Comparison of ENCODE assay signal across 8 cellular contexts in genomic region chrX:111680988-111681779, GRCh38. TPM values are rescaled to one million over a fixed set of nuclear protein-coding genes. Genes with fewer than 3 reads are reported as not detected.
DNase-seq lines count a peak whose midpoint lies in the region; ATAC-seq and TF ChIP-seq lines count a peak whose summit lies in the region.

Gene ALG13, plus strand, starts transcription at chrX:111681170. Its CDS starts 49 bp downstream, at chrX:111681219.

- H3K27ac Mint-ChIP-seq in CD4-positive, alpha-beta memory T cell = peak within 1 kb of the TSS; percentile 98 to 100 (median 99)
- peak within 1 kb of the TSS; percentile 95 for H3K27ac Mint-ChIP-seq in activated CD4-positive, alpha-beta memory T cell treated with anti-CD3 and anti-CD28 coated beads for 36 hours

- CTCF ChIA-PET in CD4-positive, alpha-beta memory T cell (lab: Charles Lee; ENCODE audit: partially characterized antibody) = interaction anchor here (1.3 to 1.5 kb wide), 2 partner anchors 11 to 1161 kb away, joined by 3 to 4 read pairs; no protein-coding TSS in a partner anchor
- CTCF ChIA-PET in activated CD4-positive, alpha-beta memory T cell treated with anti-CD3 and anti-CD28 coated beads for 36 hours (lab: Charles Lee) = interaction anchor here (1.2 kb wide), 1 partner anchor 62 kb away, joined by 3 read pairs; no protein-coding TSS in a partner anchor

- H3K4me1 Mint-ChIP-seq in CD4-positive, alpha-beta memory T cell = peaks cover 21 to 48% (median 34%) of the 10 kb centered on the region in 4 donors
- H3K4me1 Mint-ChIP-seq in activated CD4-positive, alpha-beta memory T cell treated with anti-CD3 and anti-CD28 coated beads for 36 hours (ENCODE audit: low read depth) = peaks cover 23% of the 10 kb centered on the region

- peaks cover 30% of the 10 kb centered on the region for H3K4me1 ChIP-seq in CD4-positive, alpha-beta memory T cell (ENCODE audit: insufficient read depth, low read length)
- peaks cover 0 to 7% (median 3%) of the 10 kb centered on the region in 4 donors for H3K4me1 ChIP-seq in liver (ENCODE audit: control insufficient read depth in 4 of 4, insufficient read depth in 4 of 4, low read length in 3 of 4)

- peak within 1 kb of the TSS; percentile 98 for H3K27ac ChIP-seq in CD4-positive, alpha-beta memory T cell (ENCODE audit: low read depth, low read length)
- H3K27ac ChIP-seq in dorsolateral prefrontal cortex (peak within 1 kb of the TSS; percentile 35 to 98 (median 93)), liver (ENCODE audit: low read depth in 1 of 2, low read length in 2 of 2) (peak within 1 kb of the TSS; percentile 96 to 99)

- peak; percentile 88 to 95 (median 94) for DNase-seq in CD4-positive, alpha-beta memory T cell
- DNase-seq in NCI-H82 (lab: John Stamatoyannopoulos, UW) (peak; percentile 97), dorsolateral prefrontal cortex (peak; percentile 80 to 92 (median 86))
- DNase-seq in activated CD4-positive, alpha-beta memory T cell treated with anti-CD3 and anti-CD28 coated beads for 36 hours = peak; percentile 89
- DNase-seq in stimulated activated CD4-positive, alpha-beta T cell treated with anti-CD3 and anti-CD28 coated beads, Interleukin-4, amount 100 ng/mL, for 24 hours = peak; percentile 87

- peak; percentile 95 for ATAC-seq in GM19438 (IDR thresholded peaks at IDR 0.05; ENCODE audit: low read depth, unreplicated experiment)
- ATAC-seq in HG03575 (IDR thresholded peaks at IDR 0.05; ENCODE audit: extremely low read depth, insufficient number of reproducible peaks, low FRiP score, unreplicated experiment) = peak; percentile 84

- no peaks in the 10 kb centered on the region for H3K27me3 ChIP-seq in CD4-positive, alpha-beta memory T cell (ENCODE audit: insufficient read depth, low read length)
- H3K27me3 ChIP-seq in dorsolateral prefrontal cortex (peaks cover 0 to 54% (median 8%) of the 10 kb centered on the region in 45 donors), liver (ENCODE audit: control insufficient read depth in 4 of 4, insufficient read depth in 4 of 4, low read length in 3 of 4) (no peaks in the 10 kb centered on the region)

- no peaks in the 10 kb centered on the region for H3K9me3 ChIP-seq in CD4-positive, alpha-beta memory T cell (ENCODE audit: control insufficient read depth in 1 of 2, low read length in 2 of 2)
- H3K9me3 ChIP-seq in liver (ENCODE audit: control insufficient read depth in 4 of 4, low read length in 3 of 4) = no peaks in the 10 kb centered on the region

- peak within 1 kb of the TSS; percentile 52 to 69 for H3K4me3 ChIP-seq in CD4-positive, alpha-beta memory T cell (ENCODE audit: low read length in 2 of 2)
- H3K4me3 ChIP-seq in dorsolateral prefrontal cortex (peak within 1 kb of the TSS; percentile 45 to 89 (median 72)), liver (ENCODE audit: low read depth in 1 of 3, low read length in 3 of 3) (peak within 1 kb of the TSS; percentile 62 to 83 (median 78))

- no peaks in the 10 kb centered on the region for H3K27me3 Mint-ChIP-seq in CD4-positive, alpha-beta memory T cell
- H3K27me3 Mint-ChIP-seq in activated CD4-positive, alpha-beta memory T cell treated with anti-CD3 and anti-CD28 coated beads for 36 hours = no peaks in the 10 kb centered on the region

- H3K9ac ChIP-seq in liver (ENCODE audit: low read depth in 1 of 2, low read length in 2 of 2) = peak within 1 kb of the TSS; percentile 63 to 95

- TF ChIP-seq CTCF in dorsolateral prefrontal cortex (IDR thresholded peaks at IDR 0.05 in 54 of 56, conservative IDR thresholded peaks at IDR 0.05 in 2 of 56; ENCODE audit: low read depth in 1 of 56, partially characterized antibody in 56 of 56) = peak; percentile 36 to 78 (median 63)
- peak; percentile 57 for TF ChIP-seq CTCF in liver (IDR thresholded peaks at IDR 0.05; ENCODE audit: low read depth, low read length, missing input control)

- H3K36me3 ChIP-seq in CD4-positive, alpha-beta memory T cell (ENCODE audit: insufficient read depth, low read length) = peaks cover 4% of the 10 kb centered on the region
- peaks cover 0 to 8% (median under 1%) of the 10 kb centered on the region in 4 donors for H3K36me3 ChIP-seq in liver (ENCODE audit: control insufficient read depth in 4 of 4, insufficient read depth in 3 of 4, low read depth in 1 of 4, low read length in 3 of 4)

- H3K36me3 Mint-ChIP-seq in CD4-positive, alpha-beta memory T cell = peaks cover 18 to 47% of the 10 kb centered on the region in 2 donors
- H3K36me3 Mint-ChIP-seq in activated CD4-positive, alpha-beta memory T cell treated with anti-CD3 and anti-CD28 coated beads for 36 hours = peaks cover 13% of the 10 kb centered on the region

- H3K4me3 Mint-ChIP-seq in CD4-positive, alpha-beta memory T cell = peak within 1 kb of the TSS; percentile 90 to 98 (median 94)
- H3K4me3 Mint-ChIP-seq in activated CD4-positive, alpha-beta memory T cell treated with anti-CD3 and anti-CD28 coated beads for 36 hours = peak within 1 kb of the TSS; percentile 81

- H3K9me3 Mint-ChIP-seq in CD4-positive, alpha-beta memory T cell = no peaks in the 10 kb centered on the region
- no peaks in the 10 kb centered on the region for H3K9me3 Mint-ChIP-seq in activated CD4-positive, alpha-beta memory T cell treated with anti-CD3 and anti-CD28 coated beads for 36 hours

- TF ChIP-seq RAD21 in liver (IDR thresholded peaks at IDR 0.05) = peak; percentile 56 to 67

- intact Hi-C loops in CD4-positive, alpha-beta memory T cell (cut with micrococcal nuclease) = no loop called here
- intact Hi-C loops in activated CD4-positive, alpha-beta memory T cell treated with anti-CD3 and anti-CD28 coated beads for 36 hours (cut with micrococcal nuclease) = loop anchor here (2.0 to 5.0 kb wide), 2 partner anchors 582 to 1161 kb away; partner anchors contain the start of gene AMOT
- intact Hi-C loops in dorsolateral prefrontal cortex (cut with DNase I) = no loop called here

- under 1% methylated on average over 69 of the region's 69 CpGs for WGBS in liver

- POLR2A ChIA-PET in CD4-positive, alpha-beta memory T cell (lab: Charles Lee; ENCODE audit: partially characterized antibody) = interaction anchor here (0.7 to 2.2 kb wide), 10 partner anchors 11 to 1160 kb away, joined by 3 to 9 read pairs (median 4); partner anchors contain the start of genes AMOT, LHFPL1 and PAK3
- POLR2A ChIA-PET in activated CD4-positive, alpha-beta memory T cell treated with anti-CD3 and anti-CD28 coated beads for 36 hours (lab: Charles Lee) = interaction anchor here (1.3 kb wide), 1 partner anchor 35 kb away, joined by 6 read pairs; no protein-coding TSS in a partner anchor

TF ChIP-seq in liver, 16 proteins besides CTCF, POLR2A, EP300 and RAD21 (continues in another document):
- no peak for TF ChIP-seq ZBTB33 (IDR thresholded peaks at IDR 0.05)
- TF ChIP-seq, protein P1, sequence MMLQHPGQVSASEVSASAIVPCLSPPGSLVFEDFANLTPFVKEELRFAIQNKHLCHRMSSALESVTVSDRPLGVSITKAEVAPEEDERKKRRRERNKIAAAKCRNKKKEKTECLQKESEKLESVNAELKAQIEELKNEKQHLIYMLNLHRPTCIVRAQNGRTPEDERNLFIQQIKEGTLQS (IDR thresholded peaks at IDR 0.05) = peak; percentile 49
- TF ChIP-seq EGR1 (IDR thresholded peaks at IDR 0.05; ENCODE audit: low read depth in 2 of 2) = no peak
- peak; percentile 61 for TF ChIP-seq REST (IDR thresholded peaks at IDR 0.05)
- TF ChIP-seq SP1 (IDR thresholded peaks at IDR 0.05) = peak; percentile 11
- peak; percentile 70 to 88 for TF ChIP-seq GABPA (IDR thresholded peaks at IDR 0.05 in 1 of 2, conservative IDR thresholded peaks at IDR 0.05 in 1 of 2)
- peak in 1 of 2 donors; percentile 5 for TF ChIP-seq RXRA (IDR thresholded peaks at IDR 0.05)
- no peak for TF ChIP-seq NR2F2 (IDR thresholded peaks at IDR 0.05)

RNA-seq across cellular contexts. Expression of gene ALG13, which starts in this region (rescaled TPM):
- 10 to 100 TPM; 79.1 to 82.6 TPM for total RNA-seq in CD4-positive, alpha-beta memory T cell
- polyA plus RNA-seq in CD4-positive, alpha-beta memory T cell = 10 to 100 TPM; 61.5 to 74.3 TPM
- total RNA-seq in activated CD4-positive, alpha-beta memory T cell treated with anti-CD3 and anti-CD28 coated beads for 36 hours = 10 to 100 TPM; 40.1 to 45.4 TPM
- total RNA-seq in dorsolateral prefrontal cortex = 10 to 100 TPM; 39.1 to 78.4 (median 55.9) TPM
- total RNA-seq in liver = 10 to 100 TPM; 24.0 to 35.4 TPM
- polyA plus RNA-seq in liver = 10 to 100 TPM; 21.1 to 37.1 TPM

Comparison
In these comparisons a context has a peak if more than half of its experiments do, and no peak if none do; other contexts are left out.
1. Peak in every context shown above with its lines: DNase-seq, ATAC-seq, H3K4me3 ChIP-seq and H3K27ac ChIP-seq.